ENCODE assay signal across 9 cellular contexts in the genomic region with DNA sequence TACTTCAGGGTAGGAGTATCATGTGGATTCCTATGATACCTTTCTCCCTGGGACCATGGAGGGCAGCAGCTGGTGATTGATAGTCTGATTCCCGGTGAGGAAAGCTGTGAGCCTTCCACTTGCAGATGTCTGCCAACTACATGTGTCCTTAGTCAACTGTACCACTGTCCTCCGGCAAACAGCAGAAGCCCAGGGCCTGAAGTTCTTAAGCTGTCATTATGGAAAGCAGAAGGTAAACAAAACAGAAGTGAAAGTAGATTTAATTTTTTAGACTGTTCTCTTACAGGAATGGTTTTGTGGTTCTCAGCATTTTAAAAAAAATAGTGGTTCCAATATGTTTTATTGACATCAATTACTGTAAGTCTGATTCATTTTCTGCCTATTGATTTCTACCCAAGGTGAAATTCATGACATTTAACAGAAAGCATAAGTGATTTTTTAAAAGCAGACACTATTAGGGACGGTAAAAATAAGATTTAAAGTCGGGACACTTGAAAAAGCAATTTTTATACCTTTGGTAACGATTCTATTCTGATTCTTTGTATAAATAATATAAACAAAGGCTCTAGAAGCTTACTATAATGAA. TPM values are rescaled to one million over a fixed set of nuclear protein-coding genes. Genes with fewer than 3 reads are reported as not detected.
A peak's percentile ranks its signal among the peaks of the same experiment; 100 is the strongest.
DNase-seq lines count a peak whose midpoint lies in the region; ATAC-seq and TF ChIP-seq lines count a peak whose summit lies in the region.
"Had no signal": no experiment of that assay in that cellular context is flagged by ENCODE, and none has a peak within 500 bp of the region (broad histone marks: within the 10 kb centered on the region; RNA-seq: fewer than 3 reads in every experiment).

No MANE protein-coding gene starts in this region.

- peak overlapping the region; percentile 78 to 90 (median 87) for H3K27ac Mint-ChIP-seq in immature natural killer cell

- peaks cover 58 to 78% of the 10 kb centered on the region in 2 donors for H3K4me1 Mint-ChIP-seq in immature natural killer cell

- peaks cover 34% of the 10 kb centered on the region for H3K4me1 ChIP-seq in BLaER1
- H3K4me1 ChIP-seq in Peyer's patch = peaks cover 0 to 61% (median 18%) of the 10 kb centered on the region in 4 donors

- H3K4me3 ChIP-seq in BLaER1 (no peak overlapping the region), Peyer's patch (peak overlapping the region in 1 of 4 donors; percentile 8)

- ATAC-seq in GM18907 (IDR thresholded peaks at IDR 0.05; ENCODE audit: unreplicated experiment) (peak; percentile 36), HG03457 (IDR thresholded peaks at IDR 0.05; ENCODE audit: unreplicated experiment) (no peak), HG02981 (IDR thresholded peaks at IDR 0.05; ENCODE audit: unreplicated experiment) (no peak)

- H3K9me3 ChIP-seq in BLaER1 = no peaks in the 10 kb centered on the region
- no peaks in the 10 kb centered on the region for H3K9me3 ChIP-seq in Peyer's patch

- no peak for TF ChIP-seq CTCF in Peyer's patch (IDR thresholded peaks at IDR 0.05)

- H3K27me3 ChIP-seq in BLaER1 = no peaks in the 10 kb centered on the region
- no peaks in the 10 kb centered on the region for H3K27me3 ChIP-seq in Peyer's patch

- H3K4me3 Mint-ChIP-seq in immature natural killer cell = peak overlapping the region; percentile 53 to 83 (median 73)

- H3K27ac ChIP-seq in BLaER1 (no peak overlapping the region), Peyer's patch (peak overlapping the region; percentile 3 to 77 (median 26))

- DNase-seq in Peyer's patch (peak in 2 of 3 donors; percentile 58 to 67), immature natural killer cell (peak in 1 of 3 donors; percentile 27), cortex of kidney (lab: John Stamatoyannopoulos, UW) (no peak), NCI-H345 treated with DMSO at 0.1 percent for 48 hours (lab: John Stamatoyannopoulos, UW; ENCODE audit: unreplicated experiment) (no peak)
- DNase-seq: effector CD4-positive, alpha-beta T cell had no signal

- peaks cover 0 to 5% (median 2%) of the 10 kb centered on the region in 3 donors for H3K27me3 Mint-ChIP-seq in immature natural killer cell (ENCODE audit: low read depth in 3 of 3)

- no peak overlapping the region for H3K9ac ChIP-seq in BLaER1

- H3K36me3 Mint-ChIP-seq in immature natural killer cell = peaks cover 0 to 6% (median 0%) of the 10 kb centered on the region in 3 donors

- no peaks in the 10 kb centered on the region for H3K9me3 Mint-ChIP-seq in immature natural killer cell

- H3K36me3 ChIP-seq in BLaER1 (peaks cover 18% of the 10 kb centered on the region), Peyer's patch (no peaks in the 10 kb centered on the region)

- no peak for TF ChIP-seq POLR2A in Peyer's patch (IDR thresholded peaks at IDR 0.05)

- peaks cover 91% of the 10 kb centered on the region for H4K20me1 ChIP-seq in BLaER1

- peak overlapping the region; percentile 36 for H3K4me2 ChIP-seq in BLaER1

RNA-seq across cellular contexts. Expression of gene PTPN1, which starts 36.6 kb away (rescaled TPM):
- total RNA-seq in Peyer's patch = 10 to 100 TPM; 13.8 to 40.4 (median 22.0) TPM
- polyA plus RNA-seq in immature natural killer cell = 10 to 100 TPM; 18.4 to 38.3 (median 19.4) TPM

Comparison
In these comparisons a context has a peak if more than half of its experiments do, and no peak if none do; other contexts are left out.
1. DNase-seq: peak in Peyer's patch (2 of 3); none in cortex of kidney (single experiment) and NCI-H345 treated with DMSO at 0.1 percent for 48 hours (single experiment).